18 cellular contexts compared by ENCODE assay signal in genomic region chr2:55837073-55837472, GRCh38.
"Had no signal": no experiment of that assay in that cellular context is flagged by ENCODE, and none has a peak within 500 bp of the region (broad histone marks: within the 10 kb centered on the region; RNA-seq: fewer than 3 reads in every experiment).

No MANE protein-coding gene starts in this region.

- H3K4me1 ChIP-seq: ascending aorta, breast epithelium, right atrium auricular region had no signal

- H3K9me3 ChIP-seq: ascending aorta, breast epithelium, right atrium auricular region, tibial artery had no signal

- H3K36me3 ChIP-seq: ascending aorta, breast epithelium, left ventricle myocardium inferior, right atrium auricular region, tibial artery had no signal

- H3K27ac ChIP-seq: ascending aorta, foreskin keratinocyte, left ventricle myocardium inferior, right atrium auricular region, skin epidermis, tibial artery had no signal

- H3K27me3 ChIP-seq: ascending aorta, breast epithelium, foreskin keratinocyte, right atrium auricular region, tibial artery had no signal

- ATAC-seq: activated naive CD8-positive, alpha-beta T cell treated with anti-CD3 and anti-CD28 coated beads, Interleukin-2, amount 50 U/mL, for 24 hours; foreskin keratinocyte; natural killer cell treated with Interleukin-12 subunit alpha and Interleukin-12 subunit beta and Interleukin-15 and Interleukin-18, amount 100 ng/mL, for 72 hours; stimulated activated naive B cell treated with anti-CD40 and anti-IgM and Interleukin-4, amounts not matched to agents 10 μg/mL and 1 μg/mL and 100 μg/mL, for 72 hours had no signal

- DNase-seq: activated CD4-positive, alpha-beta T cell treated with anti-CD3 and anti-CD28 coated beads, Interleukin-2, amount 50 U/mL, for 1 hour; activated naive CD4-positive, alpha-beta T cell treated with Interleukin-2 at 50 U/mL for 16 hours; activated naive CD8-positive, alpha-beta T cell treated with anti-CD3 and anti-CD28 coated beads, Interleukin-2, amount 50 U/mL, for 24 hours; activated T-cell treated with anti-CD3 and anti-CD28 coated beads for 4 hours; cerebellar nuclear complex; effector memory CD4-positive, alpha-beta T cell; foreskin keratinocyte; kidney; left ventricle myocardium inferior; stimulated activated CD4-positive, alpha-beta T cell treated with anti-CD3 and anti-CD28 coated beads, Interleukin-15, amount 100 ng/mL, for 24 hours; stimulated activated CD4-positive, alpha-beta T cell treated with anti-CD3 and anti-CD28 coated beads, Interleukin-4, amount 100 ng/mL, for 1 hour; stimulated activated naive B cell treated with anti-CD40 and anti-IgM and Interleukin-4, amounts not matched to agents 10 μg/mL and 1 μg/mL and 100 μg/mL, for 72 hours; tibial artery had no signal

- H3K4me3 ChIP-seq: ascending aorta, breast epithelium, left ventricle myocardium inferior, right atrium auricular region, skin epidermis, tibial artery had no signal
